28 cellular contexts compared by ENCODE assay signal in the genomic region with DNA sequence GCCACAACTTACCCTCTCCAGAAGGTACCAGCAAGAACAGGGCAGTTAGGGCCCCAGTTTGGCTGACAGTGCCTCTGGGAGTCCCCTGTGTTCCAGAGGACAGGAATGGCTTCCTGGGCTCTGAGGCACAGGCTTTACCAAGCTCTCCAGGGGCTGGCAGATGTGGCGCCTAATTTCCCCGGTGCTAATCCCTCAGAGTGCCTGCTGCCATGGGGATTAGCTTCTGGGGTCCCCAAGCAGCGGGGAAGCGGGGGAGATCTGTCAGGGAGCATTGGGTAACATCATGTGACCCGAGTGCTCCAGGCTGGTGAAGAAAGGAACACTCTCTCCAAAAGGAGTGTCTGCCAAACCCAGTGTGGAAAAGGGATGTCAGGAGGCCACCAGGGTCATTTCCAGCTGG. TPM values are rescaled to one million over a fixed set of nuclear protein-coding genes. Genes with fewer than 3 reads are reported as not detected.
DNase-seq lines count a peak whose midpoint lies in the region; FAIRE-seq and TF ChIP-seq lines count a peak whose summit lies in the region.
"Had no signal": no experiment of that assay in that cellular context is flagged by ENCODE, and none has a peak within 500 bp of the region (broad histone marks: within the 10 kb centered on the region; RNA-seq: fewer than 3 reads in every experiment).

A gene with protein sequence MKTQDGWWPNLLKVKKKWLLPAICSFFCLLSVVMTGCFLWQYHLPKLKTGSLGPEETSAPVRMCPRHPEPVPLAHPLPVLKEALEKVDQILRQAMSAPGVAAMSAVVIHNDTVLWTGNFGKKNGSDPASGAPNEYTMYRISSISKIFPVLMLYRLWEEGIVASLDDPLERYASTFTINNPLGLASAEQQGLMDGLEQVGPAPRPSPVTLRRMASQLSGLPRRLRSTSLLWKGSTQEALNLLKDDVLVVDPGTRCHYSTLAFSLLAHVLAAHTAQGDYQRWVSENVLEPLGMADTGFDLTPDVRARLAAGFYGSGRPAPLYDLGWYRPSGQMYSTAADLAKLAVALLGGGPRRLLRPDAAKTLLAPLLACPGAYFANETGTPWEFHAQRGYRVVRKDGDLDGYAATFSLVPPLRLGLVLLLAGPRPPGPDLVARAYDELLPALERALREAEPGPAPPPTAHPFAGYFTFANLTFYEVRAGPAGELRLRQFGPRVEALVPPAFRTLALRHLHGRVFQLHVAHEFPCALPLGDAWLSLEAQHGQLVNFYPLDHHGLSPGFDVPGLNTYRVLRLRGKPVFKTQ (minus strand): TSS at position 107 of the 400 bp plus-strand sequence. CDS start 550 bp downstream, outside the sequence.

- TF ChIP-seq EP300 in H1 (IDR thresholded peaks at IDR 0.05; ENCODE audit: borderline replicate concordance in 1 of 2, low read depth in 2 of 2, low read length in 2 of 2): no peak

- H3K56ac ChIP-seq in H1 (replicated peaks; ENCODE audit: insufficient read length, low read depth, low read length): no peak within 1 kb of the TSS

- CTCF ChIA-PET in HEK293 (lab: Yijun Ruan, JAX): interaction anchor here (0.6 to 5.7 kb wide), 6 partner anchors 8 to 524 kb away, joined by 3 to 52 read pairs (median 5); no protein-coding TSS in a partner anchor
- CTCF ChIA-PET in H1 (lab: Charles Lee; ENCODE audit: partially characterized antibody): interaction anchor here (0.6 to 2.4 kb wide), 10 partner anchors 9 to 1335 kb away, joined by 3 to 6 read pairs (median 4); no protein-coding TSS in a partner anchor

- H2BK15ac ChIP-seq in H1 (ENCODE audit: low read length): no peak within 1 kb of the TSS

- H2AK5ac ChIP-seq in H1 (ENCODE audit: low read depth, low read length): no peak within 1 kb of the TSS

- H3K27ac ChIP-seq in HEK293 (ENCODE audit: extremely low read depth, low read depth, low read length): no peak within 1 kb of the TSS
- H3K27ac ChIP-seq in H1 (ENCODE audit: low read depth, low read length): no peak within 1 kb of the TSS
- H3K27ac ChIP-seq in vagina: no peak within 1 kb of the TSS
- H3K27ac ChIP-seq: SK-N-MC had no signal

- H3K18ac ChIP-seq in H1 (ENCODE audit: extremely low read depth, low read length): no peak within 1 kb of the TSS; the same call in 1 of the 2 replicates

- no peak within 1 kb of the TSS for H4K5ac ChIP-seq in H1 (ENCODE audit: insufficient read length, low read depth, low read length)

- no peak within 1 kb of the TSS for H3K4ac ChIP-seq in H1 (replicated peaks; ENCODE audit: insufficient read length, low read depth, low read length)

- H4K91ac ChIP-seq in H1 (replicated peaks; ENCODE audit: insufficient read length, low read length): no peak within 1 kb of the TSS

- intact Hi-C loops in posterior vena cava (cut with DNase I): loop anchor here (10.0 kb wide), 1 partner anchor 212 kb away; no protein-coding TSS in a partner anchor
- intact Hi-C loops in vagina (cut with DNase I): loop anchor here (10.0 kb wide), 1 partner anchor 212 kb away; no protein-coding TSS in a partner anchor

- WGBS in H1 (ENCODE audit: extremely low coverage in 1 of 2, insufficient coverage in 1 of 2, insufficient read length in 1 of 2, insufficient replicate concordance in 2 of 2, low coverage in 1 of 2, low lambda C conversion rate in 2 of 2, missing lambda C conversion rate in 1 of 2), 2 experiments: 80% methylated on average over 5 of the region's 5 CpGs; no CpG with 5 or more reads in 1 of the 2 experiments

- no peak within 1 kb of the TSS for H2BK20ac ChIP-seq in H1 (ENCODE audit: low read length)

- TF ChIP-seq POLR2A in H1 (IDR thresholded peaks at IDR 0.05; ENCODE audit: control extremely low read depth in 1 of 2, low read depth in 2 of 2, low read length in 2 of 2) (no peak), vagina (IDR thresholded peaks at IDR 0.05) (no peak)

- no peaks in the 10 kb centered on the region for H3K23me2 ChIP-seq in H1 (ENCODE audit: low read depth, low read length)

- no peaks in the 10 kb centered on the region for H4K20me1 ChIP-seq in H1 (replicated peaks in 1 of 2; ENCODE audit: control insufficient read depth in 1 of 2, insufficient read depth in 2 of 2, low read length in 2 of 2)

- TF ChIP-seq CTCF in HEK293 (tag by site-specific recombination; IDR thresholded peaks at IDR 0.05) (no peak), H1 (IDR thresholded peaks at IDR 0.05; ENCODE audit: control extremely low read depth in 1 of 3, insufficient read depth in 1 of 3, low read depth in 1 of 3, low read length in 3 of 3) (no peak), vagina (IDR thresholded peaks at IDR 0.05) (no peak)

- H3K14ac ChIP-seq in H1 (ENCODE audit: insufficient read length): no peak within 1 kb of the TSS

- no peak within 1 kb of the TSS for H2BK120ac ChIP-seq in H1 (replicated peaks; ENCODE audit: low read depth, low read length)

- no peaks in the 10 kb centered on the region for H3K9me3 ChIP-seq in HEK293 (ENCODE audit: control insufficient read depth, insufficient read depth, low read depth, low read length)
- no peaks in the 10 kb centered on the region for H3K9me3 ChIP-seq in H1 (ENCODE audit: insufficient read depth in 2 of 2, low read depth in 1 of 2, low read length in 1 of 2)
- no peaks in the 10 kb centered on the region for H3K9me3 ChIP-seq in vagina
- H3K9me3 ChIP-seq: MG63 had no signal

- H3K36me3 ChIP-seq in HEK293 (ENCODE audit: control insufficient read depth in 2 of 2, insufficient read depth in 1 of 2, low read length in 2 of 2) (no peaks in the 10 kb centered on the region), H1 (ENCODE audit: control insufficient read depth in 2 of 4, insufficient read depth in 4 of 4, low read length in 3 of 4) (no peaks in the 10 kb centered on the region), vagina (no peaks in the 10 kb centered on the region)
- H3K36me3 ChIP-seq: MG63 had no signal

- no peaks in the 10 kb centered on the region for H3K79me1 ChIP-seq in H1 (ENCODE audit: low read depth, low read length)

- no peak within 1 kb of the TSS for H4K8ac ChIP-seq in H1 (ENCODE audit: extremely low read depth, insufficient read depth, low read length)

- H3K23ac ChIP-seq in H1 (ENCODE audit: insufficient read length): no peak within 1 kb of the TSS

- TF ChIP-seq RAD21 in H1 (IDR thresholded peaks at IDR 0.05 in 1 of 2, conservative IDR thresholded peaks at IDR 0.05 in 1 of 2; ENCODE audit: low read depth in 2 of 2, low read length in 2 of 2): no peak

- H3K27me3 ChIP-seq in H1 (replicated peaks in 1 of 4; ENCODE audit: control insufficient read depth in 3 of 4, extremely low read depth in 1 of 4, insufficient read depth in 3 of 4, low read length in 3 of 4) (no peaks in the 10 kb centered on the region; a peak in 1 of 7 replicates), vagina (no peaks in the 10 kb centered on the region)

- H3K4me3 ChIP-seq in HEK293 (ENCODE audit: low read depth, low read length) (no peak within 1 kb of the TSS), H1 (ENCODE audit: extremely low read depth in 1 of 4, insufficient read depth in 2 of 4, low read depth in 3 of 4, low read length in 4 of 4) (no peak within 1 kb of the TSS), vagina (no peak within 1 kb of the TSS)
- H3K4me3 ChIP-seq: MG63, SK-N-MC had no signal

- H2BK12ac ChIP-seq in H1 (ENCODE audit: low read depth, low read length): no peak within 1 kb of the TSS

- H3K4me1 ChIP-seq in HEK293 (ENCODE audit: control insufficient read depth, insufficient read depth, low read length): 0 out of 2 replicates have a peak, but pooled peaks cover 3% of the 10 kb centered on the region
- H3K4me1 ChIP-seq in H1 (replicated peaks in 1 of 4; ENCODE audit: control insufficient read depth in 3 of 4, insufficient read depth in 4 of 4, low read length in 3 of 4): peaks cover 0 to 2% (median 0%) of the 10 kb centered on the region in 4 experiments; a peak in 1 of 7 replicates
- H3K4me1 ChIP-seq in vagina: no peaks in the 10 kb centered on the region

- POLR2A ChIA-PET in HEK293 (lab: Yijun Ruan, JAX) (no interaction called here), H1 (lab: Charles Lee; ENCODE audit: partially characterized antibody) (interaction anchor here (0.8 to 1.7 kb wide), 5 partner anchors 11 to 372 kb away, joined by 3 to 6 read pairs (median 3); a partner anchor contains a TSS)

- no peak within 1 kb of the TSS for H3K4me2 ChIP-seq in H1 (ENCODE audit: insufficient read depth in 1 of 2, low read depth in 2 of 2, low read length in 2 of 2)

- H2AFZ ChIP-seq in H1 (ENCODE audit: low read length): 0 out of 2 replicates have a peak within 1 kb of the TSS, but pooled peaks have one; percentile 12

- H3K79me2 ChIP-seq in H1 (ENCODE audit: control insufficient read depth in 1 of 2, insufficient read depth in 2 of 2, low read length in 2 of 2): no peaks in the 10 kb centered on the region

- FAIRE-seq in H1 (lab: Jason Lieb, UNC): no peak
- FAIRE-seq: G401.6, GM12892, GM18507, H54 had no signal

- DNase-seq in NCI-H524 treated with DMSO at 0.1 percent for 48 hours (lab: John Stamatoyannopoulos, UW): peak; percentile 84
- DNase-seq in H1 (ENCODE audit: low read depth in 1 of 2, low spot score in 2 of 2): no peak
- peak; percentile 57 for DNase-seq in posterior vena cava (ENCODE audit: low spot score)
- no peak for DNase-seq in MV-4-11 (lab: John Stamatoyannopoulos, UW)
- no peak for DNase-seq in activated CD4-positive, alpha-beta T cell treated with anti-CD3 and anti-CD28 coated beads, Interleukin-2, amount 50 U/mL, for 1 hour
- DNase-seq in vagina (ENCODE audit: extremely low spot score in 2 of 2): no peak
- DNase-seq: CD4-positive, CD25-positive, alpha-beta regulatory T cell; DMS153; MG63; NCI-H1092; NCI-H1436; NCI-H1930; NCI-H226; NCI-H510A treated with DMSO at 0.1 percent for 48 hours; OCI-M1; RPMI8226; SHP77; SW 1271 had no signal

- no peak within 1 kb of the TSS for H2BK5ac ChIP-seq in H1 (ENCODE audit: low read depth, low read length)

- no peak within 1 kb of the TSS for H3K9ac ChIP-seq in H1 (replicated peaks in 1 of 4; ENCODE audit: extremely low read depth in 1 of 4, low read depth in 3 of 4, low read length in 3 of 4)

TF ChIP-seq in HEK293, 187 proteins besides CTCF, POLR2A, EP300 and RAD21 (continues in another document):
- no peak for TF ChIP-seq GLI2 (tag by site-specific recombination; IDR thresholded peaks at IDR 0.05; ENCODE audit: borderline replicate concordance, low read depth)
- TF ChIP-seq ZNF785 (tag by site-specific recombination; IDR thresholded peaks at IDR 0.05): no peak

TF ChIP-seq in H1, 55 proteins besides CTCF, POLR2A, EP300 and RAD21 (continues in another document):
- no peak for TF ChIP-seq CBX5 (IDR thresholded peaks at IDR 0.05; ENCODE audit: low read depth, low read length)
- TF ChIP-seq NANOG (IDR thresholded peaks at IDR 0.05; ENCODE audit: insufficient read depth, low read depth, low read length, poor library complexity, severe bottlenecking): no peak

RNA-seq across cellular contexts. Expression of the gene that starts here (rescaled TPM):
- total RNA-seq in H1 (2021; fragmentation: NEBNext Ultra II Directional; extraction: Animal tissue kit (Norgen Biotek cat#: 25700)): not detected in 2 replicates
- polyA plus RNA-seq in H1 (2011; rRNA removed): not detected in 2 replicates
- not detected for polyA plus RNA-seq in H1 (2011; cell fraction: cytosol; rRNA removed)
- not detected for polyA plus RNA-seq in H1 (2011; cell fraction: nucleus; rRNA removed)
- not detected in 4 replicates for polyA plus RNA-seq in H1 (2012, experiment 1 of 2)
- not detected for polyA plus RNA-seq in H1 (2012, experiment 2 of 2)
- not detected for polyA plus RNA-seq in H1 (2013, experiment 1 of 2)
- polyA plus RNA-seq in H1 (2013, experiment 2 of 2): not detected
- polyA minus RNA-seq in H1 (2011; rRNA and poly(A)+ RNA removed): not detected in 2 replicates
- polyA minus RNA-seq in H1 (2011; cell fraction: cytosol; rRNA and poly(A)+ RNA removed): not detected
- not detected for polyA minus RNA-seq in H1 (2011; cell fraction: nucleus; rRNA and poly(A)+ RNA removed)
- not detected for total RNA-seq in posterior vena cava
- not detected for total RNA-seq in vagina
- total RNA-seq: CD4-positive, CD25-positive, alpha-beta regulatory T cell; Daoy; LHCN-M2 had no signal
- polyA plus RNA-seq: BJ; CD4-positive, CD25-positive, alpha-beta regulatory T cell; IgD-negative memory B cell had no signal

Comparison
In these comparisons a context has a peak if more than half of its experiments do, and no peak if none do; other contexts are left out.
1. Peak in DNase-seq in posterior vena cava; RNA of the gene not detected or under 1 TPM.